In the genomic region with DNA sequence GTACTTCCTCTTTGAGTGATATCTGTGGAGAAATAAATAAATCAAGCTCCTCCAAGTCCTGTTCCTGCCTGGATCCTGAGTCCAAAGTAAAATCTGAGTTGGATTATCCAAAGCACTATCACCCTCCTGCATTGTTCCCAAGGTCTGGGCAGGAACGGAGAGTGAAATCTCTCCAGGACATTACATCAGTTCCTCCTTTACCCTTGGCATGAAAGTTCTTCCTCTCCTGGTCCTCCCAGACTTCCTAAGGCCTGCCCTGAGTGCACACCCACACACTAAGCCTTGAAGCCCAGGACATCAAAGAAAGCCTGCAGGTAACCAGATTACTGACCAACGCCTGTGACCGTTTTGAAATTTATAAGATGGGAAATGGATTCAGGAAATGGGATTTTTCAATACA, we compare ENCODE assay signal across 13 cellular contexts.
DNase-seq lines count a peak whose midpoint lies in the region; ATAC-seq and TF ChIP-seq lines count a peak whose summit lies in the region.
"Had no signal": no experiment of that assay in that cellular context is flagged by ENCODE, and none has a peak within 500 bp of the region (broad histone marks: within the 10 kb centered on the region; RNA-seq: fewer than 3 reads in every experiment).

No MANE protein-coding gene starts in this region.

- H3K27me3 Mint-ChIP-seq in natural killer cell treated with Interleukin-12 subunit alpha and Interleukin-12 subunit beta and Interleukin-15 and Interleukin-18, amount 100 ng/mL, for 72 hours, result no peaks in the 10 kb centered on the region

- no peak overlapping the region for H3K4me3 Mint-ChIP-seq in natural killer cell treated with Interleukin-12 subunit alpha and Interleukin-12 subunit beta and Interleukin-15 and Interleukin-18, amount 100 ng/mL, for 72 hours

- intact Hi-C loops in sigmoid colon (cut with DNase I), result loop anchor here (5.0 kb wide), 3 partner anchors 72 to 212 kb away; no protein-coding TSS in a partner anchor

- peaks cover 26% of the 10 kb centered on the region for H3K36me3 Mint-ChIP-seq in natural killer cell treated with Interleukin-12 subunit alpha and Interleukin-12 subunit beta and Interleukin-15 and Interleukin-18, amount 100 ng/mL, for 72 hours

- H4K20me1 ChIP-seq in hepatocyte (ENCODE audit: insufficient read depth, poor library complexity, severe bottlenecking), result no peaks in the 10 kb centered on the region

- DNase-seq in EH (ENCODE audit: low read depth) (peak; percentile 22), hepatocyte (ENCODE audit: low spot score) (no peak), sigmoid colon (no peak), WERI-Rb-1 (no peak), EL (no peak)
- no peak for DNase-seq in natural killer cell treated with Interleukin-12 subunit alpha and Interleukin-12 subunit beta and Interleukin-15 and Interleukin-18, amount 100 ng/mL, for 72 hours (ENCODE audit: low spot score)
- DNase-seq: activated CD4-positive, alpha-beta T cell treated with anti-CD3 and anti-CD28 coated beads, Interleukin-2, amount 50 U/mL, for 48 hours; COR-L47; NCI-H1436 had no signal

- peak overlapping the region; percentile 20 for H3K4me2 ChIP-seq in hepatocyte

- no peaks in the 10 kb centered on the region for H3K27me3 ChIP-seq in hepatocyte
- H3K27me3 ChIP-seq in sigmoid colon, result no peaks in the 10 kb centered on the region
- no peaks in the 10 kb centered on the region for H3K27me3 ChIP-seq in WERI-Rb-1 (ENCODE audit: insufficient read depth, low read depth, severe bottlenecking)
- H3K27me3 ChIP-seq: cardiac muscle cell had no signal

- H2AFZ ChIP-seq in hepatocyte, result no peak overlapping the region

- no peaks in the 10 kb centered on the region for H3K9me2 ChIP-seq in hepatocyte (replicated peaks; ENCODE audit: insufficient read depth)

- H3K4me1 Mint-ChIP-seq in natural killer cell treated with Interleukin-12 subunit alpha and Interleukin-12 subunit beta and Interleukin-15 and Interleukin-18, amount 100 ng/mL, for 72 hours (ENCODE audit: low read depth in 2 of 2), result peaks cover 4 to 23% of the 10 kb centered on the region in 2 donors

- TF ChIP-seq CTCF in hepatocyte (IDR thresholded peaks at IDR 0.05; ENCODE audit: poor library complexity) (no peak), sigmoid colon (IDR thresholded peaks at IDR 0.05) (no peak), WERI-Rb-1 (IDR thresholded peaks at IDR 0.05; ENCODE audit: low read depth, low read length) (no peak)

- H3K4me3 ChIP-seq in hepatocyte (no peak overlapping the region), sigmoid colon (no peak overlapping the region), WERI-Rb-1 (ENCODE audit: low read depth, low read length) (no peak overlapping the region)
- H3K4me3 ChIP-seq: cardiac muscle cell had no signal

- TF ChIP-seq EP300 in sigmoid colon (IDR thresholded peaks at IDR 0.05), result no peak

- peaks cover 3% of the 10 kb centered on the region for H3K79me2 ChIP-seq in hepatocyte

- peaks cover 6% of the 10 kb centered on the region for H3K9me3 Mint-ChIP-seq in natural killer cell treated with Interleukin-12 subunit alpha and Interleukin-12 subunit beta and Interleukin-15 and Interleukin-18, amount 100 ng/mL, for 72 hours

- peak overlapping the region; percentile 49 for H3K27ac ChIP-seq in angular gyrus (ENCODE audit: low read depth, low read length)
- H3K27ac ChIP-seq in hepatocyte, result peak overlapping the region; percentile 62
- H3K27ac ChIP-seq in sigmoid colon, result peak overlapping the region; percentile 82 to 88 (median 84)
- H3K27ac ChIP-seq in WERI-Rb-1, result no peak overlapping the region
- H3K27ac ChIP-seq: cardiac muscle cell had no signal

- ATAC-seq in HG03039 (IDR thresholded peaks at IDR 0.05; ENCODE audit: unreplicated experiment), result no peak
- ATAC-seq in natural killer cell treated with Interleukin-12 subunit alpha and Interleukin-12 subunit beta and Interleukin-15 and Interleukin-18, amount 100 ng/mL, for 72 hours, result no peak
- ATAC-seq: Panc1 had no signal

- no peak overlapping the region for H3K27ac Mint-ChIP-seq in natural killer cell treated with Interleukin-12 subunit alpha and Interleukin-12 subunit beta and Interleukin-15 and Interleukin-18, amount 100 ng/mL, for 72 hours

- H3K9me3 ChIP-seq in hepatocyte (ENCODE audit: low read depth) (peaks cover 8% of the 10 kb centered on the region), sigmoid colon (peaks cover 3 to 8% (median 8%) of the 10 kb centered on the region in 4 donors), WERI-Rb-1 (ENCODE audit: severe bottlenecking) (peaks cover 5% of the 10 kb centered on the region)

- H3K36me3 ChIP-seq in hepatocyte (replicated peaks; ENCODE audit: insufficient read depth, low read depth), result no peaks in the 10 kb centered on the region
- H3K36me3 ChIP-seq in sigmoid colon, result peaks cover 0 to 7% (median 0%) of the 10 kb centered on the region in 4 donors
- H3K36me3 ChIP-seq in WERI-Rb-1, result no peaks in the 10 kb centered on the region
- H3K36me3 ChIP-seq: cardiac muscle cell had no signal

- TF ChIP-seq POLR2A in sigmoid colon (IDR thresholded peaks at IDR 0.05), result no peak

- H3K4me1 ChIP-seq in hepatocyte (ENCODE audit: insufficient read depth) (peaks cover 5% of the 10 kb centered on the region), sigmoid colon (peaks cover 0 to 54% (median 51%) of the 10 kb centered on the region in 4 donors)

- 51% methylated on average over 3 of the region's 3 CpGs for WGBS in hepatocyte (ENCODE audit: low lambda C conversion rate, missing lambda C conversion rate)
- 66 to 78% methylated on average over 3 of the region's 3 CpGs for WGBS in sigmoid colon, 2 donors
